Comparison of ENCODE assay signal across 1 cellular context in the genomic region with DNA sequence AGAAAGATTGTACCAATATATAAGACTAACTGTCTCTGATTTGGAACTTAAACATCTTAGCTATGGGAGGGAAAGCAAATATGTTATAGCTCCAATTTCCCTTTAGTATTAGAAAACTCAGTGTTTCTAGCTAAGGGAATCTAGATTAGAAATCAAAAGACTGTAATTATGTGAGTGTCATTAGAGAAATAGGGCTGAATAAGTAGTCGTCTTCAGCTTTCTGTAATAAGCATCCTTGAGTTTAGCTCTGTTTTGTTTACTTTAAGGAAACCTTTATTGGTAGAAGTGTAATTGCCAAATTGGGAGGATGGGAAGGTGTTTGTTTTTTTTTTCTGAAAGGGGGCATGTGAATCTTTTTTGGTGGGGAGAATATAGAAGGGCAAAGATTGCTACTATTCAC.
TF ChIP-seq lines count a peak whose summit lies in the region.

No MANE protein-coding gene starts in this region.

TF ChIP-seq in GM12878, 131 proteins besides CTCF, POLR2A, EP300 and RAD21:
- no peak for TF ChIP-seq IRF4 (IDR thresholded peaks at IDR 0.05; ENCODE audit: low read depth, low read length)
- no peak for TF ChIP-seq EGR1 (IDR thresholded peaks at IDR 0.05; ENCODE audit: borderline replicate concordance in 1 of 2, low read depth in 2 of 2, low read length in 2 of 2)
- TF ChIP-seq YY1 (IDR thresholded peaks at IDR 0.05; ENCODE audit: low read depth, low read length) = no peak
- TF ChIP-seq, protein P1, sequence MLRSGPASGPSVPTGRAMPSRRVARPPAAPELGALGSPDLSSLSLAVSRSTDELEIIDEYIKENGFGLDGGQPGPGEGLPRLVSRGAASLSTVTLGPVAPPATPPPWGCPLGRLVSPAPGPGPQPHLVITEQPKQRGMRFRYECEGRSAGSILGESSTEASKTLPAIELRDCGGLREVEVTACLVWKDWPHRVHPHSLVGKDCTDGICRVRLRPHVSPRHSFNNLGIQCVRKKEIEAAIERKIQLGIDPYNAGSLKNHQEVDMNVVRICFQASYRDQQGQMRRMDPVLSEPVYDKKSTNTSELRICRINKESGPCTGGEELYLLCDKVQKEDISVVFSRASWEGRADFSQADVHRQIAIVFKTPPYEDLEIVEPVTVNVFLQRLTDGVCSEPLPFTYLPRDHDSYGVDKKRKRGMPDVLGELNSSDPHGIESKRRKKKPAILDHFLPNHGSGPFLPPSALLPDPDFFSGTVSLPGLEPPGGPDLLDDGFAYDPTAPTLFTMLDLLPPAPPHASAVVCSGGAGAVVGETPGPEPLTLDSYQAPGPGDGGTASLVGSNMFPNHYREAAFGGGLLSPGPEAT (IDR thresholded peaks at IDR 0.05; ENCODE audit: low read depth) = no peak
- no peak for TF ChIP-seq EZH2 (IDR thresholded peaks at IDR 0.05; ENCODE audit: borderline replicate concordance, control insufficient read depth, low read depth, low read length)
- TF ChIP-seq, protein P2, sequence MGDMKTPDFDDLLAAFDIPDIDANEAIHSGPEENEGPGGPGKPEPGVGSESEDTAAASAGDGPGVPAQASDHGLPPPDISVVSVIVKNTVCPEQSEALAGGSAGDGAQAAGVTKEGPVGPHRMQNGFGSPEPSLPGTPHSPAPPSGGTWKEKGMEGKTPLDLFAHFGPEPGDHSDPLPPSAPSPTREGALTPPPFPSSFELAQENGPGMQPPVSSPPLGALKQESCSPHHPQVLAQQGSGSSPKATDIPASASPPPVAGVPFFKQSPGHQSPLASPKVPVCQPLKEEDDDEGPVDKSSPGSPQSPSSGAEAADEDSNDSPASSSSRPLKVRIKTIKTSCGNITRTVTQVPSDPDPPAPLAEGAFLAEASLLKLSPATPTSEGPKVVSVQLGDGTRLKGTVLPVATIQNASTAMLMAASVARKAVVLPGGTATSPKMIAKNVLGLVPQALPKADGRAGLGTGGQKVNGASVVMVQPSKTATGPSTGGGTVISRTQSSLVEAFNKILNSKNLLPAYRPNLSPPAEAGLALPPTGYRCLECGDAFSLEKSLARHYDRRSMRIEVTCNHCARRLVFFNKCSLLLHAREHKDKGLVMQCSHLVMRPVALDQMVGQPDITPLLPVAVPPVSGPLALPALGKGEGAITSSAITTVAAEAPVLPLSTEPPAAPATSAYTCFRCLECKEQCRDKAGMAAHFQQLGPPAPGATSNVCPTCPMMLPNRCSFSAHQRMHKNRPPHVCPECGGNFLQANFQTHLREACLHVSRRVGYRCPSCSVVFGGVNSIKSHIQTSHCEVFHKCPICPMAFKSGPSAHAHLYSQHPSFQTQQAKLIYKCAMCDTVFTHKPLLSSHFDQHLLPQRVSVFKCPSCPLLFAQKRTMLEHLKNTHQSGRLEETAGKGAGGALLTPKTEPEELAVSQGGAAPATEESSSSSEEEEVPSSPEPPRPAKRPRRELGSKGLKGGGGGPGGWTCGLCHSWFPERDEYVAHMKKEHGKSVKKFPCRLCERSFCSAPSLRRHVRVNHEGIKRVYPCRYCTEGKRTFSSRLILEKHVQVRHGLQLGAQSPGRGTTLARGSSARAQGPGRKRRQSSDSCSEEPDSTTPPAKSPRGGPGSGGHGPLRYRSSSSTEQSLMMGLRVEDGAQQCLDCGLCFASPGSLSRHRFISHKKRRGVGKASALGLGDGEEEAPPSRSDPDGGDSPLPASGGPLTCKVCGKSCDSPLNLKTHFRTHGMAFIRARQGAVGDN (IDR thresholded peaks at IDR 0.05) = no peak
